ENCODE assay signal across 21 cellular contexts in the genomic region with DNA sequence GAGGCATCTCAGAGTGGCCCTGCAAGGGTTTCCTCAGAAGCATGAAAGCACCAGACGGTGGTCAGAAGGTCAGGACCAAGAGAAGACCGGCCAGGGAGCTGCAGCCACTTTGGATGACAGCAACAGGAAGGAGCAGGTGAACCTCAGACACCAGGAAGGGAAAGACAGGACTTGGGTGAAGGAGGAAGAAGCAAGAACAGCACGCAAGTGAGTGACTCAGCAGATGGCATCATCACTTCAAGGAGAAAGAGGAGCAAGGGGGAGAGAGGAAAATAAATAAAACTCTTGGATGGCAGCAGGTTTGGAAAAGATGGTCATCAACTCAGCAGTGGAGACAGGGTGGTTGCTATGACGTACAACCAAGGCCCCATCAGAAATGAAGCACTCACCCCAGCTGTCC. TPM values are rescaled to one million over a fixed set of nuclear protein-coding genes. Genes with fewer than 3 reads are reported as not detected.
DNase-seq lines count a peak whose midpoint lies in the region; ATAC-seq and TF ChIP-seq lines count a peak whose summit lies in the region.
"Had no signal": no experiment of that assay in that cellular context is flagged by ENCODE, and none has a peak within 500 bp of the region (broad histone marks: within the 10 kb centered on the region; RNA-seq: fewer than 3 reads in every experiment).

No MANE protein-coding gene starts in this region.

- POLR2A ChIA-PET in WTC11 (lab: Charles Lee), result no interaction called here

- intact Hi-C loops in CD14-positive monocyte (cut with micrococcal nuclease), result no loop called here
- intact Hi-C loops in sciatic nerve (cut with DNase I), result no loop called here

- CTCF ChIA-PET in WTC11 (lab: Charles Lee), result no interaction called here

- H3K9me3 Mint-ChIP-seq in CD14-positive monocyte (no peaks in the 10 kb centered on the region), WTC11 (no peaks in the 10 kb centered on the region)
- H3K9me3 Mint-ChIP-seq in stimulated activated memory B cell treated with anti-CD40 and anti-IgM and Interleukin-4, amounts not matched to agents 10 μg/mL and 1 μg/mL and 100 μg/mL, for 72 hours, result no peaks in the 10 kb centered on the region
- H3K9me3 Mint-ChIP-seq: central memory CD8-positive, alpha-beta T cell; natural killer cell; stimulated activated naive B cell treated with anti-CD40 and anti-IgM and Interleukin-4, amounts not matched to agents 10 μg/mL and 1 μg/mL and 100 μg/mL, for 72 hours had no signal

- TF ChIP-seq CTCF in CD14-positive monocyte (IDR thresholded peaks at IDR 0.05), result no peak
- no peak for TF ChIP-seq CTCF in HL-60 (IDR thresholded peaks at IDR 0.05; ENCODE audit: insufficient read depth, low read length)
- no peak for TF ChIP-seq CTCF in WTC11 (IDR thresholded peaks at IDR 0.05)
- no peak for TF ChIP-seq CTCF in fibroblast of pulmonary artery (IDR thresholded peaks at IDR 0.05; ENCODE audit: low read length, missing control alignments)

- H3K36me3 Mint-ChIP-seq in CD14-positive monocyte (peaks cover 73 to 82% of the 10 kb centered on the region in 2 donors), WTC11 (peaks cover 70% of the 10 kb centered on the region)
- peaks cover 50% of the 10 kb centered on the region for H3K36me3 Mint-ChIP-seq in stimulated activated memory B cell treated with anti-CD40 and anti-IgM and Interleukin-4, amounts not matched to agents 10 μg/mL and 1 μg/mL and 100 μg/mL, for 72 hours

- H3K27me3 ChIP-seq in HL-60 (ENCODE audit: insufficient read depth, poor library complexity, severe bottlenecking), result no peaks in the 10 kb centered on the region
- H3K27me3 ChIP-seq: right atrium auricular region, vagina had no signal

- DNase-seq in CD14-positive monocyte (ENCODE audit: low spot score) (no peak), HL-60 (ENCODE audit: low read depth in 1 of 2, low spot score in 1 of 2) (peak; percentile 61 to 64), WTC11 (ENCODE audit: low spot score) (no peak), fibroblast of pulmonary artery (ENCODE audit: low read depth) (peak; percentile 34), sciatic nerve (ENCODE audit: low spot score) (no peak)
- no peak for DNase-seq in stimulated activated CD4-positive, alpha-beta T cell treated with anti-CD3 and anti-CD28 coated beads, Interleukin-4, amount 100 ng/mL, for 1 hour
- no peak for DNase-seq in activated CD4-positive, CD25-positive, alpha-beta regulatory T cell (lab: John Stamatoyannopoulos, UW)
- DNase-seq: activated CD8-positive, alpha-beta memory T cell treated with anti-CD3 and anti-CD28 coated beads, Interleukin-2, amount 10 ng/mL, durations not matched to agents 7 days and 5 days; activated naive CD4-positive, alpha-beta T cell treated with anti-CD3 and anti-CD28 coated beads, Interleukin-2, amount 50 U/mL, for 16 hours; GF-D8; KG1; natural killer cell; NCI-H187; NCI-H774; stimulated activated naive B cell treated with anti-CD40 and anti-IgM and Interleukin-4, amounts not matched to agents 10 μg/mL and 1 μg/mL and 100 μg/mL, for 72 hours had no signal

- H3K27ac Mint-ChIP-seq in CD14-positive monocyte (peak overlapping the region in 6 of 7 donors; percentile 7 to 77 (median 64)), WTC11 (peak overlapping the region; percentile 16; the same call in 1 of the 2 replicates)
- H3K27ac Mint-ChIP-seq in stimulated activated memory B cell treated with anti-CD40 and anti-IgM and Interleukin-4, amounts not matched to agents 10 μg/mL and 1 μg/mL and 100 μg/mL, for 72 hours, result no peak overlapping the region
- H3K27ac Mint-ChIP-seq: natural killer cell; stimulated activated naive B cell treated with anti-CD40 and anti-IgM and Interleukin-4, amounts not matched to agents 10 μg/mL and 1 μg/mL and 100 μg/mL, for 72 hours had no signal

- H3K27me3 Mint-ChIP-seq in CD14-positive monocyte (ENCODE audit: low read depth in 3 of 3) (peaks cover 0 to 4% (median 1%) of the 10 kb centered on the region in 3 donors), WTC11 (ENCODE audit: low read depth) (no peaks in the 10 kb centered on the region)
- H3K27me3 Mint-ChIP-seq in stimulated activated memory B cell treated with anti-CD40 and anti-IgM and Interleukin-4, amounts not matched to agents 10 μg/mL and 1 μg/mL and 100 μg/mL, for 72 hours, result no peaks in the 10 kb centered on the region
- H3K27me3 Mint-ChIP-seq: activated CD8-positive, alpha-beta memory T cell treated with anti-CD3 and anti-CD28 coated beads, Interleukin-2, amount 10 ng/mL, durations not matched to agents 7 days and 5 days; central memory CD8-positive, alpha-beta T cell; stimulated activated naive B cell treated with anti-CD40 and anti-IgM and Interleukin-4, amounts not matched to agents 10 μg/mL and 1 μg/mL and 100 μg/mL, for 72 hours had no signal

- ATAC-seq in WTC11, result no peak
- no peak for ATAC-seq in sciatic nerve
- no peak for ATAC-seq in stimulated activated memory B cell treated with anti-CD40 and anti-IgM and Interleukin-4, amounts not matched to agents 10 μg/mL and 1 μg/mL and 100 μg/mL, for 72 hours
- ATAC-seq: activated CD8-positive, alpha-beta memory T cell treated with anti-CD3 and anti-CD28 coated beads, Interleukin-2, amount 10 ng/mL, durations not matched to agents 7 days and 5 days; natural killer cell; Right ventricle myocardium inferior; stimulated activated naive B cell treated with anti-CD40 and anti-IgM and Interleukin-4, amounts not matched to agents 10 μg/mL and 1 μg/mL and 100 μg/mL, for 72 hours had no signal

- H3K4me3 Mint-ChIP-seq in CD14-positive monocyte (no peak overlapping the region), WTC11 (no peak overlapping the region)
- no peak overlapping the region for H3K4me3 Mint-ChIP-seq in stimulated activated memory B cell treated with anti-CD40 and anti-IgM and Interleukin-4, amounts not matched to agents 10 μg/mL and 1 μg/mL and 100 μg/mL, for 72 hours
- H3K4me3 Mint-ChIP-seq: activated CD8-positive, alpha-beta memory T cell treated with anti-CD3 and anti-CD28 coated beads, Interleukin-2, amount 10 ng/mL, durations not matched to agents 7 days and 5 days; central memory CD8-positive, alpha-beta T cell; natural killer cell; stimulated activated naive B cell treated with anti-CD40 and anti-IgM and Interleukin-4, amounts not matched to agents 10 μg/mL and 1 μg/mL and 100 μg/mL, for 72 hours had no signal

- H3K4me1 Mint-ChIP-seq in CD14-positive monocyte, result peaks cover 3% of the 10 kb centered on the region
- H3K4me1 Mint-ChIP-seq in WTC11, result peaks cover 3% of the 10 kb centered on the region; the same call in 1 of the 2 replicates
- H3K4me1 Mint-ChIP-seq in stimulated activated memory B cell treated with anti-CD40 and anti-IgM and Interleukin-4, amounts not matched to agents 10 μg/mL and 1 μg/mL and 100 μg/mL, for 72 hours, result no peaks in the 10 kb centered on the region
- H3K4me1 Mint-ChIP-seq: natural killer cell; stimulated activated naive B cell treated with anti-CD40 and anti-IgM and Interleukin-4, amounts not matched to agents 10 μg/mL and 1 μg/mL and 100 μg/mL, for 72 hours had no signal

- peak overlapping the region; percentile 39; the same call in 1 of the 2 replicates for H3K27ac ChIP-seq in HL-60 (replicated peaks)
- H3K27ac ChIP-seq: C4-2B, right atrium auricular region, vagina had no signal

- H3K4me3 ChIP-seq in HL-60 (replicated peaks; ENCODE audit: insufficient read depth, low read length) (no peak overlapping the region), fibroblast of pulmonary artery (replicated peaks; ENCODE audit: low read depth, low read length) (no peak overlapping the region)
- H3K4me3 ChIP-seq: right atrium auricular region, vagina had no signal

TF ChIP-seq in WTC11, 78 proteins besides CTCF, POLR2A, EP300 and RAD21 (continues in another document):
- no peak for TF ChIP-seq NFATC4 (CRISPR knock-in tag; IDR thresholded peaks at IDR 0.05)
- TF ChIP-seq, protein P1, sequence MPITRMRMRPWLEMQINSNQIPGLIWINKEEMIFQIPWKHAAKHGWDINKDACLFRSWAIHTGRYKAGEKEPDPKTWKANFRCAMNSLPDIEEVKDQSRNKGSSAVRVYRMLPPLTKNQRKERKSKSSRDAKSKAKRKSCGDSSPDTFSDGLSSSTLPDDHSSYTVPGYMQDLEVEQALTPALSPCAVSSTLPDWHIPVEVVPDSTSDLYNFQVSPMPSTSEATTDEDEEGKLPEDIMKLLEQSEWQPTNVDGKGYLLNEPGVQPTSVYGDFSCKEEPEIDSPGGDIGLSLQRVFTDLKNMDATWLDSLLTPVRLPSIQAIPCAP (CRISPR knock-in tag; IDR thresholded peaks at IDR 0.05), result no peak
- TF ChIP-seq NR1H2 (CRISPR knock-in tag; IDR thresholded peaks at IDR 0.05), result no peak
- no peak for TF ChIP-seq ELF4 (CRISPR knock-in tag; IDR thresholded peaks at IDR 0.05; ENCODE audit: low read depth)
- TF ChIP-seq, protein P2, sequence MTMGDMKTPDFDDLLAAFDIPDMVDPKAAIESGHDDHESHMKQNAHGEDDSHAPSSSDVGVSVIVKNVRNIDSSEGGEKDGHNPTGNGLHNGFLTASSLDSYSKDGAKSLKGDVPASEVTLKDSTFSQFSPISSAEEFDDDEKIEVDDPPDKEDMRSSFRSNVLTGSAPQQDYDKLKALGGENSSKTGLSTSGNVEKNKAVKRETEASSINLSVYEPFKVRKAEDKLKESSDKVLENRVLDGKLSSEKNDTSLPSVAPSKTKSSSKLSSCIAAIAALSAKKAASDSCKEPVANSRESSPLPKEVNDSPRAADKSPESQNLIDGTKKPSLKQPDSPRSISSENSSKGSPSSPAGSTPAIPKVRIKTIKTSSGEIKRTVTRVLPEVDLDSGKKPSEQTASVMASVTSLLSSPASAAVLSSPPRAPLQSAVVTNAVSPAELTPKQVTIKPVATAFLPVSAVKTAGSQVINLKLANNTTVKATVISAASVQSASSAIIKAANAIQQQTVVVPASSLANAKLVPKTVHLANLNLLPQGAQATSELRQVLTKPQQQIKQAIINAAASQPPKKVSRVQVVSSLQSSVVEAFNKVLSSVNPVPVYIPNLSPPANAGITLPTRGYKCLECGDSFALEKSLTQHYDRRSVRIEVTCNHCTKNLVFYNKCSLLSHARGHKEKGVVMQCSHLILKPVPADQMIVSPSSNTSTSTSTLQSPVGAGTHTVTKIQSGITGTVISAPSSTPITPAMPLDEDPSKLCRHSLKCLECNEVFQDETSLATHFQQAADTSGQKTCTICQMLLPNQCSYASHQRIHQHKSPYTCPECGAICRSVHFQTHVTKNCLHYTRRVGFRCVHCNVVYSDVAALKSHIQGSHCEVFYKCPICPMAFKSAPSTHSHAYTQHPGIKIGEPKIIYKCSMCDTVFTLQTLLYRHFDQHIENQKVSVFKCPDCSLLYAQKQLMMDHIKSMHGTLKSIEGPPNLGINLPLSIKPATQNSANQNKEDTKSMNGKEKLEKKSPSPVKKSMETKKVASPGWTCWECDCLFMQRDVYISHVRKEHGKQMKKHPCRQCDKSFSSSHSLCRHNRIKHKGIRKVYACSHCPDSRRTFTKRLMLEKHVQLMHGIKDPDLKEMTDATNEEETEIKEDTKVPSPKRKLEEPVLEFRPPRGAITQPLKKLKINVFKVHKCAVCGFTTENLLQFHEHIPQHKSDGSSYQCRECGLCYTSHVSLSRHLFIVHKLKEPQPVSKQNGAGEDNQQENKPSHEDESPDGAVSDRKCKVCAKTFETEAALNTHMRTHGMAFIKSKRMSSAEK (CRISPR knock-in tag; IDR thresholded peaks at IDR 0.05; ENCODE audit: borderline replicate concordance), result no peak
- no peak for TF ChIP-seq GABPB1 (CRISPR knock-in tag; IDR thresholded peaks at IDR 0.05)
- TF ChIP-seq TP53 (CRISPR knock-in tag; IDR thresholded peaks at IDR 0.05), result no peak

RNA-seq across cellular contexts. Expression of a gene that starts 31.6 kb away (rescaled TPM):
- polyA plus RNA-seq in CD14-positive monocyte, result 1 to 10 TPM; 1.1 to 1.7 TPM
- total RNA-seq in WTC11 (2021), result 96.8 to 111 TPM (median 99.2 TPM) in 3 replicates
- 11.7 TPM for total RNA-seq in sciatic nerve

Comparison
In these comparisons a context has a peak if more than half of its experiments do, and no peak if none do; other contexts are left out.
1. DNase-seq: peak in HL-60 (2 of 2) and fibroblast of pulmonary artery (single experiment); none in CD14-positive monocyte (single experiment), WTC11 (single experiment), sciatic nerve (single experiment), stimulated activated CD4-positive, alpha-beta T cell treated with anti-CD3 and anti-CD28 coated beads, Interleukin-4, amount 100 ng/mL, for 1 hour (single experiment) and activated CD4-positive, CD25-positive, alpha-beta regulatory T cell (0 of 4).